1 cellular context compared by ENCODE assay signal in the genomic region with DNA sequence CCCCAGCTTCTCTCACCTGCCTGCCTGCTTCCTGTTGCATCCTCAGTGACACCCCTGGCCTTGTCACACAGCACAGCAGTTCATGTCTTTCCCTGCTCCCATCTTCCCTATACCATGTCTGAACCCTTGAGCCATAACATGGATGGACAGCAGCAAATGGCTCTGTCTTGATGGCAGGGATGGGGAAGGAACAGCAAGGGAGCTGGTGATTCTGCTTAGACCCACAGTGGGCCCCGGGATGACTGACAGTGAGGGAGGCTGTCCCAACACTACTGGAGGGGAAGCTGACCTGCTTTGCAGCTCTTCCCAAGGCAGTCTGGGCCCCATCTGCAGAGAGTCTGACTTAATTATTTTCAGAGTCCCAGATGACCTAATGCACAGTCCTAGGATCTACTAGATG.
TF ChIP-seq lines count a peak whose summit lies in the region.

No MANE protein-coding gene starts in this region.

TF ChIP-seq in K562, 482 proteins besides CTCF, POLR2A, EP300 and RAD21:
- TF ChIP-seq FOXJ2 (tag; IDR thresholded peaks at IDR 0.05) (no peak), PKNOX1 (IDR thresholded peaks at IDR 0.05) (peak; percentile 64), ZNF707 (CRISPR knock-in tag; conservative IDR thresholded peaks at IDR 0.05) (no peak), ATF1 (CRISPR knock-in tag; IDR thresholded peaks at IDR 0.05) (no peak), ATF1 (tag; IDR thresholded peaks at IDR 0.05) (no peak), SREBF2 (CRISPR knock-in tag; IDR thresholded peaks at IDR 0.05) (0 out of 2 replicates have a peak, but pooled peaks have one; percentile 50)
- TF ChIP-seq, protein P1, sequence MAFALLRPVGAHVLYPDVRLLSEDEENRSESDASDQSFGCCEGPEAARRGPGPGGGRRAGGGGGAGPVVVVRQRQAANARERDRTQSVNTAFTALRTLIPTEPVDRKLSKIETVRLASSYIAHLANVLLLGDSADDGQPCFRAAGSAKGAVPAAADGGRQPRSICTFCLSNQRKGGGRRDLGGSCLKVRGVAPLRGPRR (CRISPR knock-in tag; IDR thresholded peaks at IDR 0.05): no peak
